In the genomic region with DNA sequence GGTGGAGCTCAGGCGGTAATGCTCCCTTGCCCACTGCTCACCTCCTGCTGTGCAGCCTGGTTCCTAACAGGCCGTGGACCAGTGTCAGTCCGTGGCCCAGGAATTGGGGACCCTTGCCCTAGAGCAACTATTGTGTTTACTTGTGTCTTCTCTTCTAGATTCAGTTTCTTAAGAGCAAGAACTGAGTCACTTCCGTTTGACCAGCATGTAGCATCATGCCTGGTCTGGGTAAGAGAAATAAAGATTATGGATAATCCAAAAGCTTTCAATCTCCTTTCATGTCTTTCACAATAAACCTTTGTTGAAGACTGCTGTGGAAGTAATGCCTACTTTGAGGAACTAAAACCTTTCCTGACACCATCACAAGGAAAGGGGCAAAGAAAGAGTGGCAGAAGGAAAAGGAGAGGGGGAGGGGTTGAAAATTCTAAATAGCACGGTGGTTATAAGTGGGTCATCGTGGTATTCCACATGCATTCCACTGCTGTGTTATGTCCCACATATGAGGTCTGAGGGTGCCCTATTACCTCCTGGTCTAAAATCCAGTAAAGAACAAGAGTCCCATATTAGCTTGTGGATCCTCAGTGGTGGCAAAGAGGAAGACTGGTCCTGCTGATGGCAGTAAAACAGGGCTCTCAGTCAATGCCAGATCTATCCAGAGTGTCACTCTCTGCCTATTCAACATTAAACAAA, we compare ENCODE assay signal across 22 cellular contexts.
A peak's percentile ranks its signal among the peaks of the same experiment; 100 is the strongest.
DNase-seq lines count a peak whose midpoint lies in the region; ATAC-seq, FAIRE-seq and TF ChIP-seq lines count a peak whose summit lies in the region.
"Had no signal": no experiment of that assay in that cellular context is flagged by ENCODE, and none has a peak within 500 bp of the region (broad histone marks: within the 10 kb centered on the region; RNA-seq: fewer than 3 reads in every experiment).

No MANE protein-coding gene starts in this region.

- peaks cover 8% of the 10 kb centered on the region for H3K4me1 ChIP-seq in astrocyte (ENCODE audit: insufficient read depth, low read length)
- peaks cover 16% of the 10 kb centered on the region for H3K4me1 ChIP-seq in smooth muscle cell (ENCODE audit: low read depth)
- no peaks in the 10 kb centered on the region for H3K4me1 ChIP-seq in MM.1S (ENCODE audit: low read length)
- H3K4me1 ChIP-seq: psoas muscle had no signal

- H3K9me2 ChIP-seq in MM.1S (replicated peaks; ENCODE audit: insufficient read depth, low read length): no peaks in the 10 kb centered on the region

- TF ChIP-seq CTCF in HFFc6 (IDR thresholded peaks at IDR 0.05) (no peak), astrocyte (IDR thresholded peaks at IDR 0.05; ENCODE audit: insufficient read depth, low read depth, low read length) (no peak), fibroblast of pulmonary artery (IDR thresholded peaks at IDR 0.05; ENCODE audit: low read length, missing control alignments) (no peak), smooth muscle cell (IDR thresholded peaks at IDR 0.05; ENCODE audit: borderline replicate concordance, insufficient read depth, poor library complexity, severe bottlenecking) (no peak), MM.1S (IDR thresholded peaks at IDR 0.05; ENCODE audit: low read length) (no peak)

- H3K27ac Mint-ChIP-seq in HFFc6: peak overlapping the region; percentile 80; the same call in 1 of the 2 replicates
- no peak overlapping the region for H3K27ac Mint-ChIP-seq in astrocyte (ENCODE audit: unreplicated experiment)
- H3K27ac Mint-ChIP-seq: activated CD4-positive, alpha-beta memory T cell treated with anti-CD3 and anti-CD28 coated beads for 36 hours; activated naive CD4-positive, alpha-beta T cell treated with anti-CD3 and anti-CD28 coated beads, Interleukin-2, amount 50 U/mL, for 24 hours; activated T-cell treated with anti-CD3 and anti-CD28 coated beads, Interleukin-2, amount 50 U/mL, for 24 hours; CD8-positive, alpha-beta T cell; natural killer cell treated with Interleukin-12 subunit alpha and Interleukin-12 subunit beta and Interleukin-15 and Interleukin-18, amount 100 ng/mL, for 72 hours; T-cell had no signal

- H3K36me3 Mint-ChIP-seq in HFFc6 (ENCODE audit: low read depth) (peaks cover 10% of the 10 kb centered on the region; the same call in 1 of the 2 replicates), astrocyte (ENCODE audit: low read depth, unreplicated experiment) (peaks cover 8% of the 10 kb centered on the region)
- H3K36me3 Mint-ChIP-seq: natural killer cell treated with Interleukin-12 subunit alpha and Interleukin-12 subunit beta and Interleukin-15 and Interleukin-18, amount 100 ng/mL, for 72 hours had no signal

- no peak overlapping the region for H3K9ac ChIP-seq in astrocyte (ENCODE audit: low read length)
- peak overlapping the region; percentile 18 for H3K9ac ChIP-seq in smooth muscle cell (ENCODE audit: low read depth)
- no peak overlapping the region for H3K9ac ChIP-seq in MM.1S (ENCODE audit: low read length)

- H3K4me3 Mint-ChIP-seq in HFFc6: peak overlapping the region; percentile 65; the same call in 1 of the 2 replicates
- H3K4me3 Mint-ChIP-seq in astrocyte (ENCODE audit: unreplicated experiment): no peak overlapping the region
- H3K4me3 Mint-ChIP-seq: activated CD4-positive, alpha-beta memory T cell treated with anti-CD3 and anti-CD28 coated beads for 36 hours; activated naive CD4-positive, alpha-beta T cell treated with anti-CD3 and anti-CD28 coated beads, Interleukin-2, amount 50 U/mL, for 24 hours; activated T-cell treated with anti-CD3 and anti-CD28 coated beads, Interleukin-2, amount 50 U/mL, for 24 hours; CD8-positive, alpha-beta T cell; natural killer cell treated with Interleukin-12 subunit alpha and Interleukin-12 subunit beta and Interleukin-15 and Interleukin-18, amount 100 ng/mL, for 72 hours; T-cell had no signal

- DNase-seq in HFFc6 (no peak), astrocyte (ENCODE audit: low read depth) (peak; percentile 26), fibroblast of pulmonary artery (ENCODE audit: low read depth) (peak; percentile 49), smooth muscle cell (lab: John Stamatoyannopoulos, UW; ENCODE audit: unreplicated experiment) (no peak), MM.1S (no peak), kidney glomerular epithelial cell (lab: John Stamatoyannopoulos, UW) (no peak)
- no peak for DNase-seq in stimulated activated CD8-positive, alpha-beta memory T cell treated with anti-CD3 and anti-CD28 coated beads, Interleukin-4, amount 100 ng/mL, for 48 hours
- DNase-seq: activated CD4-positive, alpha-beta memory T cell treated with anti-CD3 and anti-CD28 coated beads for 36 hours; activated T-cell treated with anti-CD3 and anti-CD28 coated beads, Interleukin-2, amount 50 U/mL, for 24 hours; CD8-positive, alpha-beta T cell; DND-41; NCI-H187; NCI-H446; NK-92 treated with Interleukin-12 subunit alpha and Interleukin-12 subunit beta, amount 100 ng/mL, for 24 hours; stimulated activated naive CD8-positive, alpha-beta T cell treated with anti-CD3 and anti-CD28 coated beads, Interleukin-15, Interleukin-2, amounts not matched to agents 100 U/mL and 50 U/mL, for 24 hours; T-cell; WERI-Rb-1 had no signal

- H3K9me3 ChIP-seq in astrocyte (ENCODE audit: insufficient read depth, low read depth, low read length) (no peaks in the 10 kb centered on the region), smooth muscle cell (replicated peaks; ENCODE audit: low read depth) (no peaks in the 10 kb centered on the region), MM.1S (replicated peaks; ENCODE audit: insufficient read depth, low read length) (no peaks in the 10 kb centered on the region)
- H3K9me3 ChIP-seq: psoas muscle had no signal

- peaks cover 22% of the 10 kb centered on the region for H3K4me1 Mint-ChIP-seq in HFFc6 (ENCODE audit: low read depth)
- H3K4me1 Mint-ChIP-seq in astrocyte (ENCODE audit: low read depth, unreplicated experiment): peaks cover 19% of the 10 kb centered on the region

- H3K27me3 ChIP-seq in astrocyte (ENCODE audit: insufficient read depth, low read length) (no peaks in the 10 kb centered on the region), smooth muscle cell (ENCODE audit: low read depth) (no peaks in the 10 kb centered on the region), MM.1S (replicated peaks; ENCODE audit: insufficient read depth, low read length) (no peaks in the 10 kb centered on the region)

- WGBS in smooth muscle cell (ENCODE audit: low lambda C conversion rate): 57% methylated on average over 6 of the region's 6 CpGs

- H3K36me3 ChIP-seq in astrocyte (ENCODE audit: insufficient read depth, low read length) (no peaks in the 10 kb centered on the region), smooth muscle cell (ENCODE audit: low read depth) (no peaks in the 10 kb centered on the region), MM.1S (replicated peaks; ENCODE audit: insufficient read depth, low read length) (no peaks in the 10 kb centered on the region; the same call in 1 of the 2 replicates)
- H3K36me3 ChIP-seq: WERI-Rb-1 had no signal

- peak overlapping the region; percentile 11 for H3K4me2 ChIP-seq in astrocyte (ENCODE audit: low read length)
- H3K4me2 ChIP-seq in smooth muscle cell: peak overlapping the region; percentile 70
- no peak overlapping the region for H3K4me2 ChIP-seq in MM.1S (ENCODE audit: low read depth, low read length)

- no peak for FAIRE-seq in astrocyte (lab: Jason Lieb, UNC)
- FAIRE-seq: HTR-8/SVneo had no signal

- no peak overlapping the region for H3K27ac ChIP-seq in astrocyte (ENCODE audit: low read depth, low read length)
- H3K27ac ChIP-seq in smooth muscle cell (ENCODE audit: low read depth): peak overlapping the region; percentile 88
- no peak overlapping the region for H3K27ac ChIP-seq in MM.1S (ENCODE audit: low read length)
- H3K27ac ChIP-seq: psoas muscle, WERI-Rb-1 had no signal

- H3F3A ChIP-seq in smooth muscle cell (ENCODE audit: low read depth) (peaks cover 6% of the 10 kb centered on the region), MM.1S (ENCODE audit: insufficient read depth, low read length) (no peaks in the 10 kb centered on the region)

- H3K9me3 Mint-ChIP-seq in HFFc6 (no peaks in the 10 kb centered on the region), astrocyte (ENCODE audit: unreplicated experiment) (peaks cover 11% of the 10 kb centered on the region)
- H3K9me3 Mint-ChIP-seq: activated CD4-positive, alpha-beta memory T cell treated with anti-CD3 and anti-CD28 coated beads for 36 hours; activated naive CD4-positive, alpha-beta T cell treated with anti-CD3 and anti-CD28 coated beads, Interleukin-2, amount 50 U/mL, for 24 hours; CD8-positive, alpha-beta T cell; natural killer cell treated with Interleukin-12 subunit alpha and Interleukin-12 subunit beta and Interleukin-15 and Interleukin-18, amount 100 ng/mL, for 72 hours; T-cell had no signal

- H3K27me3 Mint-ChIP-seq in HFFc6 (ENCODE audit: insufficient read depth): no peaks in the 10 kb centered on the region
- no peaks in the 10 kb centered on the region for H3K27me3 Mint-ChIP-seq in astrocyte (ENCODE audit: low read depth, unreplicated experiment)
- H3K27me3 Mint-ChIP-seq: activated CD4-positive, alpha-beta memory T cell treated with anti-CD3 and anti-CD28 coated beads for 36 hours; activated naive CD4-positive, alpha-beta T cell treated with anti-CD3 and anti-CD28 coated beads, Interleukin-2, amount 50 U/mL, for 24 hours; activated T-cell treated with anti-CD3 and anti-CD28 coated beads, Interleukin-2, amount 50 U/mL, for 24 hours; natural killer cell treated with Interleukin-12 subunit alpha and Interleukin-12 subunit beta and Interleukin-15 and Interleukin-18, amount 100 ng/mL, for 72 hours; T-cell had no signal

- no peak overlapping the region for H2AFZ ChIP-seq in astrocyte (ENCODE audit: low read depth, low read length)
- H2AFZ ChIP-seq in smooth muscle cell (ENCODE audit: low read depth): no peak overlapping the region
- no peak overlapping the region for H2AFZ ChIP-seq in MM.1S (ENCODE audit: low read length)

- H3K79me2 ChIP-seq in astrocyte (ENCODE audit: insufficient read depth, low read length) (no peaks in the 10 kb centered on the region), smooth muscle cell (ENCODE audit: low read depth) (no peaks in the 10 kb centered on the region), MM.1S (ENCODE audit: low read length) (no peaks in the 10 kb centered on the region)

- no peak overlapping the region for H3K4me3 ChIP-seq in astrocyte (ENCODE audit: insufficient read depth, low read depth, low read length)
- no peak overlapping the region for H3K4me3 ChIP-seq in fibroblast of pulmonary artery (replicated peaks; ENCODE audit: low read depth, low read length)
- no peak overlapping the region for H3K4me3 ChIP-seq in smooth muscle cell
- no peak overlapping the region for H3K4me3 ChIP-seq in MM.1S (ENCODE audit: low read length)
- H3K4me3 ChIP-seq: psoas muscle had no signal

- ATAC-seq in HG03045 (IDR thresholded peaks at IDR 0.05; ENCODE audit: unreplicated experiment): no peak
- ATAC-seq: CD8-positive, alpha-beta T cell; natural killer cell treated with Interleukin-12 subunit alpha and Interleukin-12 subunit beta and Interleukin-15 and Interleukin-18, amount 100 ng/mL, for 72 hours; stimulated activated naive CD8-positive, alpha-beta T cell treated with anti-CD3 and anti-CD28 coated beads, Interleukin-15, Interleukin-2, amounts not matched to agents 100 U/mL and 50 U/mL, for 24 hours; T-cell had no signal

- H4K20me1 ChIP-seq in astrocyte (ENCODE audit: insufficient read depth, low read length) (no peaks in the 10 kb centered on the region), smooth muscle cell (ENCODE audit: low read depth) (no peaks in the 10 kb centered on the region), MM.1S (ENCODE audit: insufficient read depth, low read length) (no peaks in the 10 kb centered on the region)

Comparison
In these comparisons a context has a peak if more than half of its experiments do, and no peak if none do; other contexts are left out.
1. DNase-seq: peak in astrocyte (single experiment) and fibroblast of pulmonary artery (single experiment); none in HFFc6 (single experiment), smooth muscle cell (single experiment), MM.1S (single experiment), kidney glomerular epithelial cell (single experiment) and stimulated activated CD8-positive, alpha-beta memory T cell treated with anti-CD3 and anti-CD28 coated beads, Interleukin-4, amount 100 ng/mL, for 48 hours (single experiment).